8 cellular contexts compared by ENCODE assay signal in the genomic region with DNA sequence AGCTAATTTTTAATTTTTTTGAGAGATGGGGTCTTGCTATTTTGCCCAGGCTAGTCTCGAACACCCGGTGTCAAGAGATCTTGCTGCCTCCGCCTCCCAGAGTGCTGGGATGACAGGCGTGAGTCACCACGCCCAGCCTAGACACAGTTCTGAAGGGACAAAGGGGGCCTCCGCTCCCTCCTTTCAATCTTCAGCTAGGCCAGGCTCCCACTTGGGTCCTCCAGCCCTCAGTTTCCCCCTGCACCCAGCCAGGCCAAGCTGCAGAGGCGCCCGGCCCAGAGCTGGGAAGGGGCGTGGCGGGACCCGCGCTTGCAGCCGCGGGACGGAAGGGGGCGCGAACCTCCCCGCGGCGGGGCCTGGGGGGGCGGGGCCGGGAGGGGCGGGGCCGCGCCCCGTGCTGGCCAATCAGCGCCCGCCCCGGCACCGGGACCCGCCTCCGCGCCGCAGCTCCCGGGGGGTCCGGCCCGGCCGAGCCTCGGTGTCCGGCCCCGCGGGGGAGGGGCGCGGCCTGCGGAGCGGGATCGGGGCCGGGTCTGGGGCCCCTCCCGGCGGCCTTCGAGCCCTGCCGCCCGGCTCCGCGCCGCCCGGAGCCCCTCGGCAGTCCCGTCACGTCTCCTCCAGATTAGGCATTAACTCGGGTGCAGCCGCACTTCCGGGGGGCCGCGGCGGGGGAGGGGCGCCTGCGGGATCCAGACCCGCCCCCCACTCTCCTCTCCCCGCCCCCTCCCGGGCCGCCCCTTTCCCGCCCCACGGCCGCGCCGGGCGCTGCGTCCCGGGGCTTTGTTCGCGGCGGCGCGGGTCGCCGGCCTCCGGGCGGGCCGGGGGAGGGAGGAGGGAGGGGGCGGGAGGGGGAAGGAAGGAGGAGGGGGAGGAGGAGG.
DNase-seq lines count a peak whose midpoint lies in the region; ATAC-seq and TF ChIP-seq lines count a peak whose summit lies in the region.

No MANE protein-coding gene starts in this region.

- H3K4me1 ChIP-seq in duodenal mucosa (ENCODE audit: control insufficient read depth in 1 of 2, insufficient read depth in 2 of 2, low read length in 2 of 2): peaks cover 9 to 10% of the 10 kb centered on the region in 2 donors

- no peaks in the 10 kb centered on the region for H3K36me3 Mint-ChIP-seq in memory B cell

- H3K4me3 ChIP-seq in AG04449 (ENCODE audit: low read depth, low read length) (peak overlapping the region; percentile 59), duodenal mucosa (ENCODE audit: low read depth in 1 of 2, low read length in 2 of 2) (peak overlapping the region; percentile 22 to 54)

- no peak overlapping the region for H3K27ac Mint-ChIP-seq in memory B cell

- peaks cover 0 to 4% of the 10 kb centered on the region in 2 donors for H3K27me3 ChIP-seq in duodenal mucosa (ENCODE audit: control insufficient read depth in 1 of 2, insufficient read depth in 2 of 2, low read length in 2 of 2)

- H3K36me3 ChIP-seq in duodenal mucosa (ENCODE audit: control insufficient read depth in 1 of 2, insufficient read depth in 2 of 2, low read length in 2 of 2): no peaks in the 10 kb centered on the region

- H3K9ac ChIP-seq in duodenal mucosa (ENCODE audit: low read depth in 1 of 2, low read length in 2 of 2): no peak overlapping the region

- DNase-seq in AG04449 (ENCODE audit: low read depth, low spot score) (no peak), NCI-H345 treated with DMSO at 0.1 percent for 48 hours (lab: John Stamatoyannopoulos, UW; ENCODE audit: unreplicated experiment) (peak; percentile 28), memory B cell (ENCODE audit: low spot score in 2 of 2) (peak; percentile 74 to 84)
- peak; percentile 62 to 67 for DNase-seq in activated CD4-positive, alpha-beta T cell treated with anti-CD3 and anti-CD28 coated beads, Interleukin-2, amount 50 U/mL, for 24 hours (ENCODE audit: low read depth in 1 of 2, low spot score in 1 of 2)
- peak; percentile 51 for DNase-seq in stimulated activated CD8-positive, alpha-beta memory T cell treated with anti-CD3 and anti-CD28 coated beads, Interleukin-12 subunit alpha, Interleukin-12 subunit beta, amount 100 ng/mL, for 24 hours (ENCODE audit: extremely low read depth)

- H3K9me3 ChIP-seq in duodenal mucosa (ENCODE audit: control insufficient read depth in 1 of 2, low read length in 2 of 2): no peaks in the 10 kb centered on the region

- CTCF ChIA-PET in AG04449 (lab: Yijun Ruan, JAX): interaction anchor here (0.9 to 7.7 kb wide), 12 partner anchors 9 to 98 kb away, joined by 3 to 111 read pairs (median 4); no protein-coding TSS in a partner anchor

- H3K27ac ChIP-seq in duodenal mucosa (ENCODE audit: low read depth, low read length): peak overlapping the region; percentile 56

- no peaks in the 10 kb centered on the region for H3K9me3 Mint-ChIP-seq in memory B cell

- peak; percentile 74 for TF ChIP-seq CTCF in AG04449 (IDR thresholded peaks at IDR 0.05; ENCODE audit: insufficient read depth, low read length, missing control alignments)

- ATAC-seq in GM18511 (IDR thresholded peaks at IDR 0.05; ENCODE audit: unreplicated experiment): peak; percentile 70
- peak; percentile 53 for ATAC-seq in HG02973 (IDR thresholded peaks at IDR 0.05; ENCODE audit: unreplicated experiment)
- ATAC-seq in memory B cell (ENCODE audit: low read depth): peak; percentile 82

- H3K4me3 Mint-ChIP-seq in memory B cell: peak overlapping the region; percentile 47

- peaks cover 13% of the 10 kb centered on the region for H3K4me1 Mint-ChIP-seq in memory B cell

- peaks cover 6% of the 10 kb centered on the region for H3K27me3 Mint-ChIP-seq in memory B cell

- POLR2A ChIA-PET in AG04449 (lab: Yijun Ruan, JAX): interaction anchor here (1.1 to 1.4 kb wide), 2 partner anchors 13 to 14 kb away, joined by 3 read pairs; no protein-coding TSS in a partner anchor
